10 cellular contexts compared by ENCODE assay signal in the genomic region with DNA sequence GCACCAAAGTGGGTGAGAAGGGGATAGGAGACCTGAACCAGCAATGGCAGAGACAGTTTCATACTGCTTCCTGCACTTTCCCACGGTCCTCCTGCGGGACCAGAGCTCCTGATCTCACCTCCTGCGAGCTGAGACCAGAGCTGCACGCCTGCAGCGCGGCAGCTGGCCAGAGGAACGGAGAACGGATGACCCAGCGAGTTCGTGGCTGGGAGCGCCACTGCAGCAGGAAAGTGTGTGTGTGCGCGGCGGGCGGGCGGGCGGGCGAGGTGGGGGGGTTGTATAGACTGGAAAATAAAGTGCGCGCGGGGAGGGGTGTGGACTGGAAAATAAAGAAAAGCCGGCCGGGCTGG. TPM values are rescaled to one million over a fixed set of nuclear protein-coding genes. Genes with fewer than 3 reads are reported as not detected.
DNase-seq lines count a peak whose midpoint lies in the region; ATAC-seq and TF ChIP-seq lines count a peak whose summit lies in the region.
"Had no signal": no experiment of that assay in that cellular context is flagged by ENCODE, and none has a peak within 500 bp of the region (broad histone marks: within the 10 kb centered on the region; RNA-seq: fewer than 3 reads in every experiment).

No MANE protein-coding gene starts in this region.

- ATAC-seq in stimulated activated naive CD8-positive, alpha-beta T cell treated with anti-CD3 and anti-CD28 coated beads, Interleukin-15, amount 100 ng/mL, for 72 hours, result peak; percentile 20
- ATAC-seq in stimulated activated naive CD8-positive, alpha-beta T cell treated with anti-CD3 and anti-CD28 coated beads, Interleukin-15, Interleukin-2, amounts not matched to agents 100 U/mL and 50 U/mL, for 24 hours, result no peak
- no peak for ATAC-seq in memory B cell (ENCODE audit: low read depth)
- ATAC-seq in GM18861 (IDR thresholded peaks at IDR 0.05; ENCODE audit: unreplicated experiment), result no peak

- H3K9me3 Mint-ChIP-seq in stimulated activated naive CD8-positive, alpha-beta T cell treated with anti-CD3 and anti-CD28 coated beads, Interleukin-15, amount 100 ng/mL, for 72 hours, result peaks cover 0 to 5% of the 10 kb centered on the region in 2 donors
- peaks cover 3% of the 10 kb centered on the region for H3K9me3 Mint-ChIP-seq in memory B cell
- no peaks in the 10 kb centered on the region for H3K9me3 Mint-ChIP-seq in activated CD4-positive, alpha-beta T cell treated with anti-CD3 and anti-CD28 coated beads, Interleukin-2, amount 10 ng/mL, durations not matched to agents 7 days and 5 days

- H3K4me1 Mint-ChIP-seq in stimulated activated naive CD8-positive, alpha-beta T cell treated with anti-CD3 and anti-CD28 coated beads, Interleukin-15, amount 100 ng/mL, for 72 hours, result peaks cover 6% of the 10 kb centered on the region
- H3K4me1 Mint-ChIP-seq in memory B cell, result peaks cover 6% of the 10 kb centered on the region
- peaks cover 3% of the 10 kb centered on the region for H3K4me1 Mint-ChIP-seq in activated CD4-positive, alpha-beta T cell treated with anti-CD3 and anti-CD28 coated beads, Interleukin-2, amount 10 ng/mL, durations not matched to agents 7 days and 5 days

- no peak overlapping the region for H3K27ac Mint-ChIP-seq in stimulated activated naive CD8-positive, alpha-beta T cell treated with anti-CD3 and anti-CD28 coated beads, Interleukin-15, amount 100 ng/mL, for 72 hours
- H3K27ac Mint-ChIP-seq in memory B cell, result no peak overlapping the region
- H3K27ac Mint-ChIP-seq in activated CD4-positive, alpha-beta T cell treated with anti-CD3 and anti-CD28 coated beads, Interleukin-2, amount 10 ng/mL, durations not matched to agents 7 days and 5 days, result no peak overlapping the region

- POLR2A ChIA-PET in activated CD4-positive, alpha-beta T cell treated with anti-CD3 and anti-CD28 coated beads, Interleukin-2, amount 10 ng/mL, durations not matched to agents 7 days and 5 days (lab: Charles Lee), result no interaction called here

- H3K4me3 Mint-ChIP-seq in stimulated activated naive CD8-positive, alpha-beta T cell treated with anti-CD3 and anti-CD28 coated beads, Interleukin-15, amount 100 ng/mL, for 72 hours, result peak overlapping the region; percentile 56 to 66
- H3K4me3 Mint-ChIP-seq in memory B cell, result peak overlapping the region; percentile 17
- H3K4me3 Mint-ChIP-seq in activated CD4-positive, alpha-beta T cell treated with anti-CD3 and anti-CD28 coated beads, Interleukin-2, amount 10 ng/mL, durations not matched to agents 7 days and 5 days, result no peak overlapping the region

- H3K4me3 ChIP-seq in choroid plexus epithelial cell (ENCODE audit: low read depth, low read length), result no peak overlapping the region

- peaks cover 6% of the 10 kb centered on the region for H3K36me3 Mint-ChIP-seq in memory B cell
- H3K36me3 Mint-ChIP-seq in activated CD4-positive, alpha-beta T cell treated with anti-CD3 and anti-CD28 coated beads, Interleukin-2, amount 10 ng/mL, durations not matched to agents 7 days and 5 days (ENCODE audit: low read depth), result no peaks in the 10 kb centered on the region

- no peak for TF ChIP-seq CTCF in choroid plexus epithelial cell (conservative IDR thresholded peaks at IDR 0.05; ENCODE audit: low read depth, low read length)

- H3K27me3 Mint-ChIP-seq in stimulated activated naive CD8-positive, alpha-beta T cell treated with anti-CD3 and anti-CD28 coated beads, Interleukin-15, amount 100 ng/mL, for 72 hours, result peaks cover 24% of the 10 kb centered on the region
- H3K27me3 Mint-ChIP-seq in memory B cell, result peaks cover 12% of the 10 kb centered on the region
- H3K27me3 Mint-ChIP-seq in activated CD4-positive, alpha-beta T cell treated with anti-CD3 and anti-CD28 coated beads, Interleukin-2, amount 10 ng/mL, durations not matched to agents 7 days and 5 days, result peaks cover 11% of the 10 kb centered on the region

- no peak for DNase-seq in stimulated activated naive CD8-positive, alpha-beta T cell treated with anti-CD3 and anti-CD28 coated beads, Interleukin-15, amount 100 ng/mL, for 72 hours
- no peak for DNase-seq in stimulated activated naive CD8-positive, alpha-beta T cell treated with anti-CD3 and anti-CD28 coated beads, Interleukin-15, Interleukin-2, amounts not matched to agents 100 U/mL and 50 U/mL, for 24 hours
- DNase-seq in choroid plexus epithelial cell (ENCODE audit: low read depth), result peak; percentile 12
- DNase-seq in memory B cell (ENCODE audit: low spot score in 2 of 2), result no peak
- DNase-seq in stimulated activated CD8-positive, alpha-beta memory T cell treated with anti-CD3 and anti-CD28 coated beads, Interleukin-4, amount 100 ng/mL, for 48 hours, result no peak
- no peak for DNase-seq in activated CD4-positive, alpha-beta T cell treated with anti-CD3 and anti-CD28 coated beads, Interleukin-2, amount 10 ng/mL, durations not matched to agents 7 days and 5 days
- DNase-seq in NCI-H1092 (lab: John Stamatoyannopoulos, UW), result no peak
- DNase-seq: DND-41, NCI-H2107 had no signal

- CTCF ChIA-PET in activated CD4-positive, alpha-beta T cell treated with anti-CD3 and anti-CD28 coated beads, Interleukin-2, amount 10 ng/mL, durations not matched to agents 7 days and 5 days (lab: Charles Lee), result no interaction called here

RNA-seq across cellular contexts. Expression of a gene that starts 16.5 kb away (rescaled TPM):
- total RNA-seq in activated CD4-positive, alpha-beta T cell treated with anti-CD3 and anti-CD28 coated beads, Interleukin-2, amount 10 ng/mL, durations not matched to agents 7 days and 5 days, result under 1 TPM; 0.48 to 0.67 TPM
